25 cellular contexts compared by ENCODE assay signal in genomic region chr4:106650701-106651100, GRCh38.
DNase-seq lines count a peak whose midpoint lies in the region; ATAC-seq and TF ChIP-seq lines count a peak whose summit lies in the region.
"Had no signal": no experiment of that assay in that cellular context is flagged by ENCODE, and none has a peak within 500 bp of the region (broad histone marks: within the 10 kb centered on the region; RNA-seq: fewer than 3 reads in every experiment).

No MANE protein-coding gene starts in this region.

- no peaks in the 10 kb centered on the region for H3K27me3 Mint-ChIP-seq in progenitor cell of endocrine pancreas
- H3K27me3 Mint-ChIP-seq: CD4-positive, alpha-beta T cell; CD8-positive, alpha-beta memory T cell had no signal

- H3K36me3 Mint-ChIP-seq in progenitor cell of endocrine pancreas (ENCODE audit: insufficient read depth): no peaks in the 10 kb centered on the region
- H3K36me3 Mint-ChIP-seq: CD14-positive monocyte; CD8-positive, alpha-beta memory T cell had no signal

- peak; percentile 23 for DNase-seq in NCI-H226
- peak; percentile 88 for DNase-seq in fibroblast of villous mesenchyme (ENCODE audit: low read depth)
- peak; percentile 61 for DNase-seq in iris pigment epithelial cell (ENCODE audit: low read depth)
- DNase-seq in progenitor cell of endocrine pancreas (ENCODE audit: low spot score, unreplicated experiment): no peak
- DNase-seq in NAMALWA (ENCODE audit: low spot score): no peak
- DNase-seq in kidney glomerular epithelial cell (lab: John Stamatoyannopoulos, UW): no peak
- DNase-seq in hippocampal formation (lab: John Stamatoyannopoulos, UW): no peak
- DNase-seq: 8988T; ACHN; AML-193; BE2C; CD4-positive, alpha-beta T cell; CD8-positive, alpha-beta memory T cell; DMS 273 treated with DMSO at 0.1 percent for 48 hours; DMS79; EL; GDM1; H9 had no signal

- H3K4me1 Mint-ChIP-seq in progenitor cell of endocrine pancreas (ENCODE audit: low read depth): peaks cover 1% of the 10 kb centered on the region
- H3K4me1 Mint-ChIP-seq: CD14-positive monocyte; CD8-positive, alpha-beta memory T cell; GM23338; H9 had no signal

- no peak overlapping the region for H3K4me3 ChIP-seq in fibroblast of villous mesenchyme (ENCODE audit: low read depth, low read length)
- H3K4me3 ChIP-seq: A549; BLaER1 treated with 17β-estradiol and CSF1 and Interleukin-3, amounts not matched to agents 10 nM and 100 nM; GM12878; GM23338 had no signal

- TF ChIP-seq CTCF in fibroblast of villous mesenchyme (IDR thresholded peaks at IDR 0.05; ENCODE audit: insufficient read depth, low read depth, low read length): no peak
- no peak for TF ChIP-seq CTCF in progenitor cell of endocrine pancreas (IDR thresholded peaks at IDR 0.05; ENCODE audit: unreplicated experiment)

- peaks cover 8% of the 10 kb centered on the region for H3K9me3 Mint-ChIP-seq in progenitor cell of endocrine pancreas (ENCODE audit: low read depth)
- H3K9me3 Mint-ChIP-seq: GM23338, H9 had no signal

- H3K4me3 Mint-ChIP-seq in progenitor cell of endocrine pancreas (ENCODE audit: low read depth): no peak overlapping the region
- H3K4me3 Mint-ChIP-seq: CD14-positive monocyte; CD4-positive, alpha-beta T cell; CD8-positive, alpha-beta memory T cell; GM23338; H9 had no signal

- no peak for ATAC-seq in HG03095 (IDR thresholded peaks at IDR 0.05; ENCODE audit: unreplicated experiment)
- ATAC-seq: A549, GM12878, GM23338, HCT116 had no signal

- H3K27ac Mint-ChIP-seq in progenitor cell of endocrine pancreas: peak overlapping the region; percentile 24
- H3K27ac Mint-ChIP-seq: CD14-positive monocyte; CD4-positive, alpha-beta T cell; CD8-positive, alpha-beta memory T cell; GM23338; H9 had no signal

Comparison
In these comparisons a context has a peak if more than half of its experiments do, and no peak if none do; other contexts are left out.
1. DNase-seq: peak in NCI-H226 (single experiment), fibroblast of villous mesenchyme (single experiment) and iris pigment epithelial cell (single experiment); none in progenitor cell of endocrine pancreas (single experiment), NAMALWA (single experiment), kidney glomerular epithelial cell (single experiment) and hippocampal formation (0 of 2).